ENCODE assay signal across 1 cellular context in the genomic region with DNA sequence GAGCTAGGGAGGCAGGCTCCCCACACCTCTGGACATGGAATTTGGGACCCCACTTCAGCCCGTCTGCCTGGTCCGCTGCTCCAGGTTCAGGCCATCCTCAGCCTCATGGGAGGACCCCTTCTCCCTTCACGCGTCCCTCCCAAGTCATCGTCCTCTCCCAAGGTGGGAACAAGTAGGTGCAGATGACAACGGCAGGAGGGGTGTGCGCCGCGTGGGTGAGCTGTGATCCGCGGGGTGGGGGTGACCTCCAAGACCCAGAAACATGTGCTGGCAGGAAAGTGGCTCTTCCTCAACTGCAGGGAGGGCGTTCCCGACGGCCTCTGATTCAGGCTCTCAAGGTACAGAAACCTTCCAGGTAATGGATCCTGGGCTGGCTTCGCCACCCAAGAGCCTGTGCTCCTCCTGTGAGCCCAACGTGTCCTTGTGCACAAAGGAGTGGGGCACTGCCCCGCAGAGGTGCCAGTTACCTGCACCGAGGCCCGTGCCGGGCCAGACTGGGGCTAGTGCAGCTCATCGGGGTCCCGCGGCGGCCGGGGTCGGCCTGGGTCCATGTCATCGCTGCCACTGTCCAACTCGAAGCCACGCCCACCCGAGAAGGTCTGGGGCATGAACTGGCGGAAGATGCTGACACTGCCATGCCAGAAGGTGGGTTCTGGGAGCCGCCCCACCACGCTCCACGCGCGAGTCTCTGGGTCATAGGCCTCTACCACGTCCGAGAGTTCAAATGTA.
TF ChIP-seq lines count a peak whose summit lies in the region.

No MANE protein-coding gene starts in this region.

TF ChIP-seq in HEK293, 187 proteins besides CTCF, POLR2A, EP300 and RAD21:
- 0 out of 2 replicates have a peak, but pooled peaks have one; percentile 25 for TF ChIP-seq HIC1 (tag by site-specific recombination; IDR thresholded peaks at IDR 0.05)
- no peak for TF ChIP-seq ZNF239 (tag by site-specific recombination; IDR thresholded peaks at IDR 0.05)
- no peak for TF ChIP-seq ZNF302 (tag by site-specific recombination; IDR thresholded peaks at IDR 0.05; ENCODE audit: low read depth)
